Comparison of ENCODE assay signal across 29 cellular contexts in genomic region chr11:44158384-44158783, GRCh38.
"Had no signal": no experiment of that assay in that cellular context is flagged by ENCODE, and none has a peak within 500 bp of the region (broad histone marks: within the 10 kb centered on the region; RNA-seq: fewer than 3 reads in every experiment).

No MANE protein-coding gene starts in this region.

- DNase-seq: activated CD4-positive, alpha-beta T cell treated with anti-CD3 and anti-CD28 coated beads, Interleukin-2, amount 10 ng/mL, durations not matched to agents 24 days and 14 days; activated CD4-positive, alpha-beta T cell treated with anti-CD3 and anti-CD28 coated beads, Interleukin-2, amount 50 U/mL, for 4 hours; activated CD8-positive, alpha-beta T cell treated with anti-CD3 and anti-CD28 coated beads for 36 hours; activated gamma-delta T cell; activated naive CD4-positive, alpha-beta T cell treated with Interleukin-2 at 50 U/mL for 16 hours; activated naive CD8-positive, alpha-beta T cell treated with anti-CD3 and anti-CD28 coated beads, Interleukin-2, amount 10 ng/mL, durations not matched to agents 7 days and 5 days; activated T-cell treated with anti-CD3 and anti-CD28 coated beads, Interleukin-2, amount 50 U/mL, for 1 hour; amygdala; Kasumi-1; KG1; MG63; NCI-H1048; NCI-H1105 treated with DMSO at 0.1 percent for 48 hours; NCI-H1436; NCI-H1694; NCI-H1930; NCI-H2081 treated with DMSO at 0.1 percent for 48 hours; NCI-H226; NCI-H524 treated with DMSO at 0.1 percent for 48 hours; PC-3; Peyer's patch; Right ventricle myocardium superior; SW 1271; T-helper 1 cell; T-helper 2 cell; T-helper 9 cell; WERI-Rb-1 had no signal

- H3K27me3 ChIP-seq: ascending aorta, cardiac muscle cell, MG63, Peyer's patch had no signal

- H3K36me3 ChIP-seq: cardiac muscle cell, WERI-Rb-1 had no signal

- H3K4me3 ChIP-seq: ascending aorta, cardiac muscle cell, MG63, Peyer's patch had no signal

- H3K27ac ChIP-seq: ascending aorta, cardiac muscle cell, Peyer's patch, WERI-Rb-1 had no signal

- ATAC-seq: activated CD8-positive, alpha-beta T cell treated with anti-CD3 and anti-CD28 coated beads for 36 hours; PC-3 had no signal

- H3K4me1 ChIP-seq: ascending aorta, Peyer's patch had no signal

- H3K9me3 ChIP-seq: ascending aorta, MG63, Peyer's patch had no signal
